ENCODE assay signal across 27 cellular contexts in genomic region chr3:54916722-54917121, GRCh38. TPM values are rescaled to one million over a fixed set of nuclear protein-coding genes. Genes with fewer than 3 reads are reported as not detected.
"Had no signal": no experiment of that assay in that cellular context is flagged by ENCODE, and none has a peak within 500 bp of the region (broad histone marks: within the 10 kb centered on the region; RNA-seq: fewer than 3 reads in every experiment).

No MANE protein-coding gene starts in this region.

- DNase-seq: activated CD4-positive, alpha-beta memory T cell treated with anti-CD3 and anti-CD28 coated beads for 36 hours; activated CD4-positive, alpha-beta T cell treated with anti-CD3 and anti-CD28 coated beads for 48 hours; activated CD4-positive, CD25-positive, alpha-beta regulatory T cell; activated effector memory CD4-positive, alpha-beta T cell treated with anti-CD3 and anti-CD28 coated beads, Interleukin-2, amount 50 U/mL, for 16 hours; activated T-cell treated with anti-CD3 and anti-CD28 coated beads for 4 hours; anterior cingulate cortex; body of pancreas; dermis blood vessel endothelial cell; effector CD8-positive, alpha-beta T cell; erythroblast; gastrocnemius medialis; hippocampal formation; left ventricle myocardium inferior; naive thymus-derived CD4-positive, alpha-beta T cell; occipital lobe; retina; sigmoid colon; stimulated activated CD4-positive, alpha-beta T cell treated with anti-CD3 and anti-CD28 coated beads, Interleukin-2, amount 100 ng/mL, for 48 hours; stimulated activated naive CD4-positive, alpha-beta T cell; testis; trophoblast cell; uterus had no signal

- H3K4me3 ChIP-seq: body of pancreas, cardiac muscle cell, gastrocnemius medialis, left ventricle myocardium inferior, sigmoid colon, testis, uterus had no signal

- ATAC-seq: body of pancreas; gastrocnemius medialis; naive thymus-derived CD4-positive, alpha-beta T cell had no signal

RNA-seq across cellular contexts. Expression of gene LRTM1, which starts 11.1 kb away (rescaled TPM):
- total RNA-seq: activated CD4-positive, alpha-beta memory T cell treated with anti-CD3 and anti-CD28 coated beads for 36 hours; body of pancreas; cardiac muscle cell; chondrocyte; dermis blood vessel endothelial cell; gastrocnemius medialis; left ventricle myocardium inferior; lung microvascular endothelial cell; naive thymus-derived CD4-positive, alpha-beta T cell; neural crest cell; occipital lobe; posterior vena cava; sigmoid colon; testis; uterus had no signal
